In genomic region chr5:42036379-42036778, GRCh38 we compare ENCODE assay signal across 9 cellular contexts.
"Had no signal": no experiment of that assay in that cellular context is flagged by ENCODE, and none has a peak within 500 bp of the region (broad histone marks: within the 10 kb centered on the region; RNA-seq: fewer than 3 reads in every experiment).

No MANE protein-coding gene starts in this region.

- H3K4me1 ChIP-seq: HAP-1 had no signal

- H3K4me3 ChIP-seq: GM23248, GM23338, HAP-1 had no signal

- H3K9me3 Mint-ChIP-seq: H9, HFFc6 had no signal

- H3K27ac Mint-ChIP-seq: GM23338, H9, HFFc6 had no signal

- H3K4me3 Mint-ChIP-seq: GM23338, H9, HFFc6 had no signal

- H3K36me3 ChIP-seq: HAP-1 had no signal

- H3K9ac ChIP-seq: GM23248 had no signal

- H3K9me3 ChIP-seq: HAP-1 had no signal

- H3K27ac ChIP-seq: GM23248 had no signal

- DNase-seq: GM23248, GOT3, H7, H9, HCEC 1CT, HFFc6 had no signal

- ATAC-seq: GM23338, HCT116 had no signal
